10 cellular contexts compared by ENCODE assay signal in genomic region chr4:55733874-55734437, GRCh38.
A peak's percentile ranks its signal among the peaks of the same experiment; 100 is the strongest.
DNase-seq lines count a peak whose midpoint lies in the region; ATAC-seq, FAIRE-seq and TF ChIP-seq lines count a peak whose summit lies in the region.
"Had no signal": no experiment of that assay in that cellular context is flagged by ENCODE, and none has a peak within 500 bp of the region (broad histone marks: within the 10 kb centered on the region; RNA-seq: fewer than 3 reads in every experiment).

No MANE protein-coding gene starts in this region.

- H3K9me3 ChIP-seq in endothelial cell of umbilical vein (replicated peaks; ENCODE audit: control insufficient read depth, insufficient read depth, low read length) (no peaks in the 10 kb centered on the region), mucosa of rectum (ENCODE audit: control insufficient read depth in 2 of 2, low read length in 2 of 2) (no peaks in the 10 kb centered on the region)
- H3K9me3 ChIP-seq: neutrophil had no signal

- TF ChIP-seq CTCF in endothelial cell of umbilical vein (IDR thresholded peaks at IDR 0.05; ENCODE audit: extremely low read depth in 1 of 2, insufficient read depth in 1 of 2, low read depth in 1 of 2, low read length in 2 of 2): no peak

- no peak overlapping the region for H3K4me2 ChIP-seq in endothelial cell of umbilical vein (ENCODE audit: insufficient read depth, low read length)

- no peaks in the 10 kb centered on the region for H3K9me1 ChIP-seq in endothelial cell of umbilical vein (replicated peaks; ENCODE audit: control insufficient read depth, extremely low read depth, insufficient read depth, low read length)

- H3K4me3 Mint-ChIP-seq in activated T-helper 17 cell treated with anti-CD3 and anti-CD28 coated beads, Interleukin-2, amount 50 U/mL, for 72 hours: no peak overlapping the region
- H3K4me3 Mint-ChIP-seq in activated naive CD4-positive, alpha-beta T cell treated with anti-CD3 and anti-CD28 coated beads, Interleukin-2, amount 10 ng/mL, durations not matched to agents 7 days and 5 days: no peak overlapping the region

- H3K36me3 ChIP-seq in endothelial cell of umbilical vein (ENCODE audit: control insufficient read depth in 2 of 2, extremely low read depth in 1 of 2, insufficient read depth in 2 of 2, low read length in 2 of 2) (no peaks in the 10 kb centered on the region), mucosa of rectum (ENCODE audit: control insufficient read depth in 2 of 2, insufficient read depth in 2 of 2, low read length in 2 of 2) (no peaks in the 10 kb centered on the region)
- H3K36me3 ChIP-seq: neutrophil had no signal

- dilution Hi-C loops in endothelial cell of umbilical vein (cut with MboI; ENCODE audit: extremely low pct_ligation_motif_present, low sequenced_read_pairs): no loop called here

- H3K4me1 ChIP-seq in endothelial cell of umbilical vein (ENCODE audit: control insufficient read depth, extremely low read depth, insufficient read depth, low read length): no peaks in the 10 kb centered on the region
- peaks cover 0 to 6% of the 10 kb centered on the region in 2 donors for H3K4me1 ChIP-seq in mucosa of rectum (ENCODE audit: control insufficient read depth in 2 of 2, insufficient read depth in 2 of 2, low read length in 2 of 2)

- H3K27me3 ChIP-seq in endothelial cell of umbilical vein (ENCODE audit: control insufficient read depth in 2 of 2, insufficient read depth in 2 of 2, low read length in 2 of 2): peaks cover 2 to 4% of the 10 kb centered on the region in 2 experiments
- H3K27me3 ChIP-seq in mucosa of rectum (ENCODE audit: control insufficient read depth in 2 of 2, insufficient read depth in 2 of 2, low read length in 2 of 2): no peaks in the 10 kb centered on the region

- BruUV-seq in endothelial cell of umbilical vein (replicated peaks; lab: Mats Ljungman, UMichigan): no TSS peak

- H3K27ac Mint-ChIP-seq in activated T-helper 17 cell treated with anti-CD3 and anti-CD28 coated beads, Interleukin-2, amount 50 U/mL, for 72 hours: no peak overlapping the region
- H3K27ac Mint-ChIP-seq in activated naive CD4-positive, alpha-beta T cell treated with anti-CD3 and anti-CD28 coated beads, Interleukin-2, amount 10 ng/mL, durations not matched to agents 7 days and 5 days: no peak overlapping the region

- H3K4me3 ChIP-seq in endothelial cell of umbilical vein (replicated peaks in 1 of 3; ENCODE audit: insufficient read depth in 1 of 3, low read depth in 1 of 3, low read length in 3 of 3) (no peak overlapping the region), mucosa of rectum (ENCODE audit: low read length in 2 of 2) (no peak overlapping the region)

- no peaks in the 10 kb centered on the region for H3K9me3 Mint-ChIP-seq in activated T-helper 17 cell treated with anti-CD3 and anti-CD28 coated beads, Interleukin-2, amount 50 U/mL, for 72 hours
- H3K9me3 Mint-ChIP-seq in activated naive CD4-positive, alpha-beta T cell treated with anti-CD3 and anti-CD28 coated beads, Interleukin-2, amount 10 ng/mL, durations not matched to agents 7 days and 5 days: no peaks in the 10 kb centered on the region

- no peak overlapping the region for H3K9ac ChIP-seq in endothelial cell of umbilical vein (replicated peaks; ENCODE audit: extremely low read depth, insufficient read depth, low read length)
- H3K9ac ChIP-seq in mucosa of rectum (ENCODE audit: low read depth in 1 of 2, low read length in 2 of 2): peak overlapping the region in 1 of 2 donors; percentile 19

- H2AFZ ChIP-seq in endothelial cell of umbilical vein (ENCODE audit: low read depth, low read length): no peak overlapping the region

- TF ChIP-seq POLR2A in endothelial cell of umbilical vein (IDR thresholded peaks at IDR 0.05; ENCODE audit: low read depth, low read length): no peak

- H3K4me1 Mint-ChIP-seq in activated T-helper 17 cell treated with anti-CD3 and anti-CD28 coated beads, Interleukin-2, amount 50 U/mL, for 72 hours: no peaks in the 10 kb centered on the region
- no peaks in the 10 kb centered on the region for H3K4me1 Mint-ChIP-seq in activated naive CD4-positive, alpha-beta T cell treated with anti-CD3 and anti-CD28 coated beads, Interleukin-2, amount 10 ng/mL, durations not matched to agents 7 days and 5 days

- peak; percentile 37 for ATAC-seq in GM18868 (IDR thresholded peaks at IDR 0.05; ENCODE audit: unreplicated experiment)
- no peak for ATAC-seq in activated T-helper 17 cell treated with anti-CD3 and anti-CD28 coated beads, Interleukin-2, amount 50 U/mL, for 72 hours (replicated peaks)
- ATAC-seq: Panc1 had no signal

- H4K20me1 ChIP-seq in endothelial cell of umbilical vein (replicated peaks; ENCODE audit: control insufficient read depth, extremely low read depth, insufficient read depth, low read length): no peaks in the 10 kb centered on the region

- peak; percentile 57 for FAIRE-seq in endothelial cell of umbilical vein (lab: Jason Lieb, UNC)

- no peak overlapping the region for H3K27ac ChIP-seq in endothelial cell of umbilical vein (ENCODE audit: insufficient read depth, low read depth, low read length)
- H3K27ac ChIP-seq in mucosa of rectum (ENCODE audit: low read depth in 2 of 2, low read length in 2 of 2): peak overlapping the region; percentile 62 to 66
- H3K27ac ChIP-seq: neutrophil had no signal

- H3K27me3 Mint-ChIP-seq in activated T-helper 17 cell treated with anti-CD3 and anti-CD28 coated beads, Interleukin-2, amount 50 U/mL, for 72 hours: peaks cover 41% of the 10 kb centered on the region
- peaks cover 19% of the 10 kb centered on the region for H3K27me3 Mint-ChIP-seq in activated naive CD4-positive, alpha-beta T cell treated with anti-CD3 and anti-CD28 coated beads, Interleukin-2, amount 10 ng/mL, durations not matched to agents 7 days and 5 days

- H3K36me3 Mint-ChIP-seq in activated T-helper 17 cell treated with anti-CD3 and anti-CD28 coated beads, Interleukin-2, amount 50 U/mL, for 72 hours (ENCODE audit: low read depth): no peaks in the 10 kb centered on the region
- no peaks in the 10 kb centered on the region for H3K36me3 Mint-ChIP-seq in activated naive CD4-positive, alpha-beta T cell treated with anti-CD3 and anti-CD28 coated beads, Interleukin-2, amount 10 ng/mL, durations not matched to agents 7 days and 5 days

- intact Hi-C loops in endothelial cell of umbilical vein (cut with micrococcal nuclease): no loop called here

- DNase-seq in OCI-M1 (lab: John Stamatoyannopoulos, UW) (peak; percentile 87), endothelial cell of umbilical vein (ENCODE audit: low read depth, low spot score) (peak; percentile 57), activated gamma-delta T cell treated with Interleukin-2 at 50 U/mL for 16 hours (no peak), SKM-1 (lab: John Stamatoyannopoulos, UW; ENCODE audit: unreplicated experiment) (no peak)
- DNase-seq in activated naive CD4-positive, alpha-beta T cell treated with anti-CD3 and anti-CD28 coated beads, Interleukin-2, amount 10 ng/mL, durations not matched to agents 7 days and 5 days: no peak

- no peaks in the 10 kb centered on the region for H3K79me2 ChIP-seq in endothelial cell of umbilical vein (ENCODE audit: control insufficient read depth, insufficient read depth, low read length)

- POLR2A ChIA-PET in endothelial cell of umbilical vein (lab: Charles Lee): no interaction called here

- CTCF ChIA-PET in endothelial cell of umbilical vein (lab: Charles Lee): interaction anchor here (0.9 to 1.5 kb wide), 5 partner anchors 45 to 763 kb away, joined by 3 to 8 read pairs (median 3); partner anchors contain the start of gene SRD5A3
- CTCF ChIA-PET in activated naive CD4-positive, alpha-beta T cell treated with anti-CD3 and anti-CD28 coated beads, Interleukin-2, amount 10 ng/mL, durations not matched to agents 7 days and 5 days (lab: Charles Lee): no interaction called here

TF ChIP-seq in endothelial cell of umbilical vein, 7 proteins besides CTCF, POLR2A, EP300 and RAD21:
- TF ChIP-seq GATA2 (IDR thresholded peaks at IDR 0.05; ENCODE audit: insufficient read depth, insufficient read length, low read depth, low read length): no peak
- TF ChIP-seq FOS (IDR thresholded peaks at IDR 0.05; ENCODE audit: borderline replicate concordance, insufficient read depth, low read length): peak; percentile 69

Comparison
In these comparisons a context has a peak if more than half of its experiments do, and no peak if none do; other contexts are left out.
1. DNase-seq: peak in OCI-M1 (single experiment) and endothelial cell of umbilical vein (single experiment); none in activated gamma-delta T cell treated with Interleukin-2 at 50 U/mL for 16 hours (single experiment), activated naive CD4-positive, alpha-beta T cell treated with anti-CD3 and anti-CD28 coated beads, Interleukin-2, amount 10 ng/mL, durations not matched to agents 7 days and 5 days (single experiment) and SKM-1 (single experiment).